ENCODE assay signal across 23 cellular contexts in genomic region chr3:43736558-43736995, GRCh38. TPM values are rescaled to one million over a fixed set of nuclear protein-coding genes. Genes with fewer than 3 reads are reported as not detected.
DNase-seq lines count a peak whose midpoint lies in the region; ATAC-seq and TF ChIP-seq lines count a peak whose summit lies in the region.
"Had no signal": no experiment of that assay in that cellular context is flagged by ENCODE, and none has a peak within 500 bp of the region (broad histone marks: within the 10 kb centered on the region; RNA-seq: fewer than 3 reads in every experiment).

No MANE protein-coding gene starts in this region.

- peaks cover 0 to 8% of the 10 kb centered on the region in 2 experiments; a peak in 1 of 3 replicates for H3K36me3 ChIP-seq in HEK293 (ENCODE audit: control insufficient read depth in 2 of 2, insufficient read depth in 1 of 2, low read length in 2 of 2)
- H3K36me3 ChIP-seq in SJCRH30, result no peaks in the 10 kb centered on the region
- no peaks in the 10 kb centered on the region for H3K36me3 ChIP-seq in thoracic aorta
- no peaks in the 10 kb centered on the region for H3K36me3 ChIP-seq in gastrocnemius medialis
- H3K36me3 ChIP-seq in vagina, result no peaks in the 10 kb centered on the region
- H3K36me3 ChIP-seq: sigmoid colon had no signal

- H3K4me1 ChIP-seq in HEK293 (ENCODE audit: control insufficient read depth, insufficient read depth, low read length), result no peaks in the 10 kb centered on the region
- peaks cover 10% of the 10 kb centered on the region for H3K4me1 ChIP-seq in SJCRH30
- H3K4me1 ChIP-seq in thoracic aorta (ENCODE audit: control insufficient read depth in 1 of 2, low read depth in 2 of 2), result peaks cover 28 to 47% of the 10 kb centered on the region in 2 donors
- peaks cover 3 to 6% of the 10 kb centered on the region in 2 donors for H3K4me1 ChIP-seq in gastrocnemius medialis
- no peaks in the 10 kb centered on the region for H3K4me1 ChIP-seq in vagina

- POLR2A ChIA-PET in HEK293 (lab: Yijun Ruan, JAX), result interaction anchor here (1.2 kb wide), 1 partner anchor 46 kb away, joined by 4 read pairs; the partner anchor contains the start of gene ABHD5

- TF ChIP-seq POLR2A in gastrocnemius medialis (IDR thresholded peaks at IDR 0.05), result no peak
- no peak for TF ChIP-seq POLR2A in vagina (IDR thresholded peaks at IDR 0.05)

- no peaks in the 10 kb centered on the region for H3K27me3 Mint-ChIP-seq in stimulated activated naive CD8-positive, alpha-beta T cell treated with anti-CD3 and anti-CD28 coated beads, Interleukin-15, amount 100 ng/mL, for 72 hours
- H3K27me3 Mint-ChIP-seq: activated CD4-positive, alpha-beta memory T cell treated with anti-CD3 and anti-CD28 coated beads, Interleukin-2, amount 10 ng/mL, durations not matched to agents 7 days and 5 days; stimulated activated memory B cell treated with anti-CD40 and anti-IgM and Interleukin-4, amounts not matched to agents 10 μg/mL and 1 μg/mL and 100 μg/mL, for 72 hours had no signal

- no peaks in the 10 kb centered on the region for H3K9me3 ChIP-seq in HEK293 (ENCODE audit: control insufficient read depth, insufficient read depth, low read depth, low read length)
- no peaks in the 10 kb centered on the region for H3K9me3 ChIP-seq in SJCRH30 (replicated peaks)
- H3K9me3 ChIP-seq in thoracic aorta, result no peaks in the 10 kb centered on the region
- H3K9me3 ChIP-seq in gastrocnemius medialis, result no peaks in the 10 kb centered on the region
- no peaks in the 10 kb centered on the region for H3K9me3 ChIP-seq in vagina
- H3K9me3 ChIP-seq: sigmoid colon had no signal

- ATAC-seq in thoracic aorta (ENCODE audit: insufficient number of reproducible peaks, low FRiP score, low read depth) (no peak), gastrocnemius medialis (no peak), left lobe of liver (no peak)
- ATAC-seq in stimulated activated naive CD8-positive, alpha-beta T cell treated with anti-CD3 and anti-CD28 coated beads, Interleukin-15, amount 100 ng/mL, for 72 hours, result no peak
- ATAC-seq: CD8-positive, alpha-beta T cell; left cardiac atrium; stimulated activated memory B cell treated with anti-CD40 and anti-IgM and Interleukin-4, amounts not matched to agents 10 μg/mL and 1 μg/mL and 100 μg/mL, for 72 hours had no signal

- no peak overlapping the region for H3K27ac Mint-ChIP-seq in stimulated activated naive CD8-positive, alpha-beta T cell treated with anti-CD3 and anti-CD28 coated beads, Interleukin-15, amount 100 ng/mL, for 72 hours
- H3K27ac Mint-ChIP-seq: activated CD4-positive, alpha-beta memory T cell treated with anti-CD3 and anti-CD28 coated beads, Interleukin-2, amount 10 ng/mL, durations not matched to agents 7 days and 5 days; CD8-positive, alpha-beta T cell; nephron; stimulated activated memory B cell treated with anti-CD40 and anti-IgM and Interleukin-4, amounts not matched to agents 10 μg/mL and 1 μg/mL and 100 μg/mL, for 72 hours had no signal

- in situ Hi-C loops in gastrocnemius medialis (cut with MboI; ENCODE audit: low sequenced_read_pairs in 4 of 4), result no loop called here

- H3K4me3 Mint-ChIP-seq in stimulated activated naive CD8-positive, alpha-beta T cell treated with anti-CD3 and anti-CD28 coated beads, Interleukin-15, amount 100 ng/mL, for 72 hours, result no peak overlapping the region
- H3K4me3 Mint-ChIP-seq: activated CD4-positive, alpha-beta memory T cell treated with anti-CD3 and anti-CD28 coated beads, Interleukin-2, amount 10 ng/mL, durations not matched to agents 7 days and 5 days; CD8-positive, alpha-beta T cell; nephron; stimulated activated memory B cell treated with anti-CD40 and anti-IgM and Interleukin-4, amounts not matched to agents 10 μg/mL and 1 μg/mL and 100 μg/mL, for 72 hours had no signal

- CTCF ChIA-PET in HEK293 (lab: Yijun Ruan, JAX), result no interaction called here

- H3K4me3 ChIP-seq in HEK293 (ENCODE audit: low read depth, low read length) (no peak overlapping the region), SJCRH30 (no peak overlapping the region), fibroblast of mammary gland (ENCODE audit: control insufficient read depth, low read depth, low read length) (no peak overlapping the region), thoracic aorta (no peak overlapping the region), gastrocnemius medialis (no peak overlapping the region), vagina (no peak overlapping the region)
- H3K4me3 ChIP-seq: sigmoid colon had no signal

- H3K4me1 Mint-ChIP-seq in stimulated activated naive CD8-positive, alpha-beta T cell treated with anti-CD3 and anti-CD28 coated beads, Interleukin-15, amount 100 ng/mL, for 72 hours, result no peaks in the 10 kb centered on the region
- H3K4me1 Mint-ChIP-seq: activated CD4-positive, alpha-beta memory T cell treated with anti-CD3 and anti-CD28 coated beads, Interleukin-2, amount 10 ng/mL, durations not matched to agents 7 days and 5 days; nephron; stimulated activated memory B cell treated with anti-CD40 and anti-IgM and Interleukin-4, amounts not matched to agents 10 μg/mL and 1 μg/mL and 100 μg/mL, for 72 hours had no signal

- TF ChIP-seq CTCF in HEK293 (tag by site-specific recombination; IDR thresholded peaks at IDR 0.05) (no peak), fibroblast of mammary gland (conservative IDR thresholded peaks at IDR 0.05; ENCODE audit: control insufficient read depth, insufficient read depth, low read depth, low read length) (no peak), thoracic aorta (IDR thresholded peaks at IDR 0.05) (no peak), gastrocnemius medialis (IDR thresholded peaks at IDR 0.05 in 4 of 5, conservative IDR thresholded peaks at IDR 0.05 in 1 of 5) (no peak), vagina (IDR thresholded peaks at IDR 0.05) (no peak)

- no peaks in the 10 kb centered on the region for H3K9me3 Mint-ChIP-seq in stimulated activated naive CD8-positive, alpha-beta T cell treated with anti-CD3 and anti-CD28 coated beads, Interleukin-15, amount 100 ng/mL, for 72 hours
- H3K9me3 Mint-ChIP-seq: activated CD4-positive, alpha-beta memory T cell treated with anti-CD3 and anti-CD28 coated beads, Interleukin-2, amount 10 ng/mL, durations not matched to agents 7 days and 5 days; CD8-positive, alpha-beta T cell; nephron; stimulated activated memory B cell treated with anti-CD40 and anti-IgM and Interleukin-4, amounts not matched to agents 10 μg/mL and 1 μg/mL and 100 μg/mL, for 72 hours had no signal

- H3K27me3 ChIP-seq in SJCRH30 (no peaks in the 10 kb centered on the region), thoracic aorta (replicated peaks; ENCODE audit: insufficient read depth) (no peaks in the 10 kb centered on the region), gastrocnemius medialis (no peaks in the 10 kb centered on the region), vagina (no peaks in the 10 kb centered on the region)
- H3K27me3 ChIP-seq: sigmoid colon had no signal

- intact Hi-C loops in gastrocnemius medialis (cut with DNase I; ENCODE audit: low total_unique reads), result no loop called here
- intact Hi-C loops in vagina (cut with DNase I), result no loop called here

- DNase-seq in SJCRH30 (peak; percentile 11 to 21), fibroblast of mammary gland (ENCODE audit: low read depth) (peak; percentile 65), thoracic aorta (ENCODE audit: low spot score) (no peak), gastrocnemius medialis (no peak), left lobe of liver (ENCODE audit: low spot score) (no peak), vagina (ENCODE audit: extremely low spot score in 2 of 2) (no peak)
- DNase-seq in stimulated activated naive CD8-positive, alpha-beta T cell treated with anti-CD3 and anti-CD28 coated beads, Interleukin-15, amount 100 ng/mL, for 72 hours, result no peak
- DNase-seq: activated CD4-positive, alpha-beta memory T cell treated with anti-CD3 and anti-CD28 coated beads, Interleukin-2, amount 10 ng/mL, durations not matched to agents 7 days and 5 days; activated CD4-positive, CD25-positive, alpha-beta regulatory T cell; activated gamma-delta T cell; activated T-cell treated with anti-CD3 and anti-CD28 coated beads for 4 hours; left cardiac atrium; NCI-H1048; NCI-H1930; NCI-H446 treated with DMSO at 0.1 percent for 48 hours; NK-92 treated with Interleukin-12 subunit alpha and Interleukin-12 subunit beta, amount 100 ng/mL, for 24 hours; sigmoid colon; trophoblast cell had no signal

- no peak overlapping the region for H3K27ac ChIP-seq in HEK293 (ENCODE audit: extremely low read depth, low read depth, low read length)
- H3K27ac ChIP-seq in SJCRH30, result peak overlapping the region; percentile 39; the same call in 1 of the 2 replicates
- peak overlapping the region; percentile 2 to 83 for H3K27ac ChIP-seq in thoracic aorta
- H3K27ac ChIP-seq in gastrocnemius medialis, result no peak overlapping the region
- no peak overlapping the region for H3K27ac ChIP-seq in vagina
- H3K27ac ChIP-seq: KMS-11, sigmoid colon had no signal

TF ChIP-seq in HEK293, 187 proteins besides CTCF, POLR2A, EP300 and RAD21 (continues in another document):
- 0 out of 2 replicates have a peak, but pooled peaks have one; percentile 23 for TF ChIP-seq ZNF366 (tag by site-specific recombination; conservative IDR thresholded peaks at IDR 0.05)
- peak; percentile 60; the same call in 1 of the 2 replicates for TF ChIP-seq KLF1 (tag by site-specific recombination; IDR thresholded peaks at IDR 0.05)
- no peak for TF ChIP-seq ZNF529 (tag by site-specific recombination; IDR thresholded peaks at IDR 0.05; ENCODE audit: insufficient replicate concordance)
- no peak for TF ChIP-seq ZNF214 (tag by site-specific recombination; IDR thresholded peaks at IDR 0.05; ENCODE audit: borderline replicate concordance)
- peak; percentile 35; the same call in 1 of the 2 replicates for TF ChIP-seq KLF7 (tag by site-specific recombination; IDR thresholded peaks at IDR 0.05; ENCODE audit: borderline replicate concordance)
- TF ChIP-seq SP3 (tag by site-specific recombination; IDR thresholded peaks at IDR 0.05), result peak; percentile 28; the same call in 1 of the 2 replicates
- TF ChIP-seq KLF17 (tag by site-specific recombination; IDR thresholded peaks at IDR 0.05), result peak; percentile 72
- 0 out of 2 replicates have a peak, but pooled peaks have one; percentile 25 for TF ChIP-seq KLF16 (tag by site-specific recombination; IDR thresholded peaks at IDR 0.05)

RNA-seq across cellular contexts. Expression of gene ABHD5, which starts 45.8 kb away (rescaled TPM):
- 7.9 and 11.2 TPM in 2 replicates for total RNA-seq in SJCRH30 (2014; rRNA removed; shearing (Covaris generic))
- 10 to 100 TPM; 33.3 to 37.1 TPM for total RNA-seq in thoracic aorta
- 10 to 100 TPM; 18.6 to 43.7 (median 33.7) TPM for total RNA-seq in gastrocnemius medialis
- 12.8 TPM for total RNA-seq in left lobe of liver
- 34.1 TPM for total RNA-seq in vagina

Comparison
In these comparisons a context has a peak if more than half of its experiments do, and no peak if none do; other contexts are left out.
1. H3K27ac ChIP-seq: peak in SJCRH30 (single experiment) and thoracic aorta (2 of 2); none in HEK293 (single experiment), gastrocnemius medialis (0 of 4) and vagina (single experiment).
2. DNase-seq: peak in SJCRH30 (2 of 2) and fibroblast of mammary gland (single experiment); none in thoracic aorta (single experiment), gastrocnemius medialis (0 of 2), stimulated activated naive CD8-positive, alpha-beta T cell treated with anti-CD3 and anti-CD28 coated beads, Interleukin-15, amount 100 ng/mL, for 72 hours (0 of 2), left lobe of liver (single experiment) and vagina (0 of 2).